20 cellular contexts compared by ENCODE assay signal in the genomic region with DNA sequence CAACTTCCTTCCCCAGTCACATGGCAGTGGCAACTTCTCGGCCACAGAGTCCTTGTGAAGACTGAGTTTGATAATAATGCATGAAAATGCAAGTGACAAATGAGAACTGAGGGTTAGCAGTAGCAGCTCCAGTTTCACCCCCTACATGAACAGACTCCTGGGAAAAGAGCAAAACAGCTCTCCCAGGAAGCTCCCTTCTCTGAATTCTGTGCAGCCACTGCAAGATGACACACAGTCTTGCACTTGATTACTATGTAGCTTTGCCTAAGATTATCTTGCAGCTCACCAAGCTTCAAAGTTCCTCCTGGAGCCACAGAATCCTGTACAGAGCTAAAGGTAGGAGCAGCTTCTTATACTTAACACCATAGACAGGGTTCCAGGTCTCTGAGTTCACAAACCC. TPM values are rescaled to one million over a fixed set of nuclear protein-coding genes. Genes with fewer than 3 reads are reported as not detected.
"Had no signal": no experiment of that assay in that cellular context is flagged by ENCODE, and none has a peak within 500 bp of the region (broad histone marks: within the 10 kb centered on the region; RNA-seq: fewer than 3 reads in every experiment).

No MANE protein-coding gene starts in this region.

- H2AFZ ChIP-seq: hepatocyte had no signal

- H3K27ac Mint-ChIP-seq: activated naive CD4-positive, alpha-beta T cell treated with anti-CD3 and anti-CD28 coated beads for 36 hours; activated naive CD8-positive, alpha-beta T cell treated with anti-CD3 and anti-CD28 coated beads, Interleukin-2, amount 50 U/mL, for 24 hours; activated T-helper 2 cell treated with anti-CD3 and anti-CD28 coated beads, Interferon-gamma antibody, Interleukin-2, Interleukin-4, amounts not matched to agents 10 μg/mL and 5 μg/mL and 100 μg/mL, durations not matched to agents 14 hours and 24 hours and 36 hours; memory B cell; nephron; progenitor cell of endocrine pancreas had no signal

- H3K4me3 Mint-ChIP-seq: activated naive CD4-positive, alpha-beta T cell treated with anti-CD3 and anti-CD28 coated beads for 36 hours; activated naive CD8-positive, alpha-beta T cell treated with anti-CD3 and anti-CD28 coated beads, Interleukin-2, amount 50 U/mL, for 24 hours; memory B cell had no signal

- H3K79me2 ChIP-seq: hepatocyte had no signal

- H3K4me2 ChIP-seq: hepatocyte had no signal

- H3K27ac ChIP-seq: hepatocyte, skin epidermis, transverse colon had no signal

- H3K36me3 ChIP-seq: right atrium auricular region, transverse colon had no signal

- DNase-seq: activated naive CD4-positive, alpha-beta T cell treated with anti-CD3 and anti-CD28 coated beads for 36 hours; activated naive CD8-positive, alpha-beta T cell treated with anti-CD3 and anti-CD28 coated beads, Interleukin-2, amount 50 U/mL, for 24 hours; activated T-cell treated with anti-CD3 and anti-CD28 coated beads, Interleukin-2, amount 50 U/mL, for 1 hour; aorta; kidney; left ventricle myocardium superior; stimulated activated CD4-positive, alpha-beta T cell treated with anti-CD3 and anti-CD28 coated beads, Interleukin-15, amount 100 ng/mL, for 24 hours; stimulated activated CD4-positive, alpha-beta T cell treated with anti-CD3 and anti-CD28 coated beads, Interleukin-4, amount 100 ng/mL, for 24 hours; stimulated activated naive CD4-positive, alpha-beta T cell; T-helper 9 cell; transverse colon had no signal

- ATAC-seq: activated CD4-positive, CD25-positive, alpha-beta regulatory T cell treated with anti-CD3 and anti-CD28 coated beads, Interleukin-2, amount 50 U/mL, for 24 hours; activated naive CD8-positive, alpha-beta T cell treated with anti-CD3 and anti-CD28 coated beads, Interleukin-2, amount 50 U/mL, for 24 hours; esophagus mucosa; left ventricle myocardium superior had no signal

- H3K4me3 ChIP-seq: hepatocyte, right atrium auricular region, skin epidermis, transverse colon had no signal

- H3K9me3 ChIP-seq: right atrium auricular region, transverse colon had no signal

- H3K27me3 ChIP-seq: right atrium auricular region had no signal

- H3K9me3 Mint-ChIP-seq: activated T-helper 2 cell treated with anti-CD3 and anti-CD28 coated beads, Interferon-gamma antibody, Interleukin-2, Interleukin-4, amounts not matched to agents 10 μg/mL and 5 μg/mL and 100 μg/mL, durations not matched to agents 14 hours and 24 hours and 36 hours had no signal

RNA-seq across cellular contexts. Expression of a gene that starts 4.6 kb away (rescaled TPM):
- total RNA-seq: activated naive CD4-positive, alpha-beta T cell treated with anti-CD3 and anti-CD28 coated beads for 36 hours; activated T-helper 2 cell treated with anti-CD3 and anti-CD28 coated beads, Interferon-gamma antibody, Interleukin-2, Interleukin-4, amounts not matched to agents 10 μg/mL and 5 μg/mL and 100 μg/mL, durations not matched to agents 14 hours and 24 hours and 36 hours had no signal
